In the genomic region with DNA sequence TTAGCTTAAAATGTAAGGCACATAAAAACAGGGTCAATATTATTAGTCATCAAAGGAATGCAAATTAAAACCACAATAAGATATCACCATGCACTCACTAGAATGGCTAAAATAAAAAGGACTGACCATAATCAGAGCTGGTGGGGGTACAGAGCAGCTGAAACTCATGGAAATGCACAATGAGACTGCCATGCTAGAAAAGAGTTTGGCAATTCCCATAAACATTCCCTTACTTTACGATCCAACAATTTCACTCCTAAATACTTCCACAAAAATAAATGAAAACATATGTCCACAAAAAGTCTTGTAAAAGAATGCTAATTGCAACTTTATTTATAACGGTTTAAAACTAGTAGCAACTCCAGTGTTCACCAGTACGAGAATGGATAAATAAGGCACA, we compare ENCODE assay signal across 24 cellular contexts.
"Had no signal": no experiment of that assay in that cellular context is flagged by ENCODE, and none has a peak within 500 bp of the region (broad histone marks: within the 10 kb centered on the region; RNA-seq: fewer than 3 reads in every experiment).

No MANE protein-coding gene starts in this region.

- H3K27ac ChIP-seq: heart left ventricle, neutrophil, pancreas, psoas muscle, right lobe of liver, tibial artery, VCaP had no signal

- H3K4me3 Mint-ChIP-seq: activated CD4-positive, alpha-beta T cell treated with anti-CD3 and anti-CD28 coated beads, Interleukin-2, amount 10 ng/mL, durations not matched to agents 7 days and 5 days; activated CD8-positive, alpha-beta T cell treated with anti-CD3 and anti-CD28 coated beads, Interleukin-2, amount 10 ng/mL, durations not matched to agents 7 days and 5 days; activated naive CD4-positive, alpha-beta T cell treated with anti-CD3 and anti-CD28 coated beads, Interleukin-2, amount 50 U/mL, for 24 hours; nephron; stimulated activated effector memory CD8-positive, alpha-beta T cell treated with anti-CD3 and anti-CD28 coated beads, Interleukin-12 subunit alpha, Interleukin-12 subunit beta, amount 100 ng/mL, for 72 hours; stimulated activated naive CD8-positive, alpha-beta T cell treated with anti-CD3 and anti-CD28 coated beads, Interleukin-15, amount 100 ng/mL, for 72 hours; T-helper 2 cell treated with Interferon-gamma antibody and Interleukin-4, amounts not matched to agents 5 μg/mL and 100 μg/mL, for 36 hours had no signal

- H3K4me1 ChIP-seq: heart left ventricle, pancreas, psoas muscle, right lobe of liver, tibial artery had no signal

- H3K27me3 Mint-ChIP-seq: activated CD4-positive, alpha-beta T cell treated with anti-CD3 and anti-CD28 coated beads, Interleukin-2, amount 10 ng/mL, durations not matched to agents 7 days and 5 days had no signal

- H3K4me1 Mint-ChIP-seq: activated CD4-positive, alpha-beta T cell treated with anti-CD3 and anti-CD28 coated beads, Interleukin-2, amount 10 ng/mL, durations not matched to agents 7 days and 5 days; activated naive CD4-positive, alpha-beta T cell treated with anti-CD3 and anti-CD28 coated beads, Interleukin-2, amount 50 U/mL, for 24 hours; nephron; stimulated activated effector memory CD8-positive, alpha-beta T cell treated with anti-CD3 and anti-CD28 coated beads, Interleukin-12 subunit alpha, Interleukin-12 subunit beta, amount 100 ng/mL, for 72 hours; stimulated activated naive CD8-positive, alpha-beta T cell treated with anti-CD3 and anti-CD28 coated beads, Interleukin-15, amount 100 ng/mL, for 72 hours had no signal

- H3K4me3 ChIP-seq: heart left ventricle, pancreas, psoas muscle, right lobe of liver, tibial artery had no signal

- H3K36me3 Mint-ChIP-seq: activated naive CD4-positive, alpha-beta T cell treated with anti-CD3 and anti-CD28 coated beads, Interleukin-2, amount 50 U/mL, for 24 hours; stimulated activated effector memory CD8-positive, alpha-beta T cell treated with anti-CD3 and anti-CD28 coated beads, Interleukin-12 subunit alpha, Interleukin-12 subunit beta, amount 100 ng/mL, for 72 hours had no signal

- H3K27ac Mint-ChIP-seq: activated CD4-positive, alpha-beta T cell treated with anti-CD3 and anti-CD28 coated beads, Interleukin-2, amount 10 ng/mL, durations not matched to agents 7 days and 5 days; activated CD8-positive, alpha-beta T cell treated with anti-CD3 and anti-CD28 coated beads, Interleukin-2, amount 10 ng/mL, durations not matched to agents 7 days and 5 days; activated naive CD4-positive, alpha-beta T cell treated with anti-CD3 and anti-CD28 coated beads, Interleukin-2, amount 50 U/mL, for 24 hours; nephron; stimulated activated effector memory CD8-positive, alpha-beta T cell treated with anti-CD3 and anti-CD28 coated beads, Interleukin-12 subunit alpha, Interleukin-12 subunit beta, amount 100 ng/mL, for 72 hours; stimulated activated naive CD8-positive, alpha-beta T cell treated with anti-CD3 and anti-CD28 coated beads, Interleukin-15, amount 100 ng/mL, for 72 hours; T-helper 2 cell treated with Interferon-gamma antibody and Interleukin-4, amounts not matched to agents 5 μg/mL and 100 μg/mL, for 36 hours had no signal

- FAIRE-seq: pancreas, small intestine had no signal

- DNase-seq: activated CD4-positive, alpha-beta T cell treated with anti-CD3 and anti-CD28 coated beads, Interleukin-2, amount 10 ng/mL, durations not matched to agents 7 days and 5 days; activated CD8-positive, alpha-beta T cell treated with anti-CD3 and anti-CD28 coated beads, Interleukin-2, amount 10 ng/mL, durations not matched to agents 7 days and 5 days; activated gamma-delta T cell treated with Interleukin-2 at 50 U/mL for 16 hours; activated T-cell treated with anti-CD3 and anti-CD28 coated beads, Interleukin-2, amount 50 U/mL, for 1 hour; aorta; central memory CD4-positive, alpha-beta T cell; dermis blood vessel endothelial cell; effector CD8-positive, alpha-beta T cell; heart left ventricle; left ventricle myocardium superior; pancreas; psoas muscle; right lobe of liver; small intestine; stimulated activated CD4-positive, alpha-beta T cell treated with anti-CD3 and anti-CD28 coated beads, Interleukin-2, amount 100 ng/mL, for 24 hours; stimulated activated naive CD8-positive, alpha-beta T cell treated with anti-CD3 and anti-CD28 coated beads, Interleukin-15, amount 100 ng/mL, for 72 hours; tibial artery had no signal

- H3K36me3 ChIP-seq: heart left ventricle, neutrophil, pancreas, right lobe of liver, tibial artery had no signal

- ATAC-seq: activated CD4-positive, CD25-positive, alpha-beta regulatory T cell treated with anti-CD3 and anti-CD28 coated beads, Interleukin-2, amount 50 U/mL, for 24 hours; activated CD8-positive, alpha-beta T cell treated with anti-CD3 and anti-CD28 coated beads, Interleukin-2, amount 10 ng/mL, durations not matched to agents 7 days and 5 days; heart left ventricle; left ventricle myocardium superior; pancreas; psoas muscle; right lobe of liver; stimulated activated effector memory CD8-positive, alpha-beta T cell treated with anti-CD3 and anti-CD28 coated beads, Interleukin-12 subunit alpha, Interleukin-12 subunit beta, amount 100 ng/mL, for 72 hours; stimulated activated naive CD8-positive, alpha-beta T cell treated with anti-CD3 and anti-CD28 coated beads, Interleukin-15, amount 100 ng/mL, for 72 hours had no signal

- H3K9me3 ChIP-seq: neutrophil, pancreas, psoas muscle, right lobe of liver, tibial artery had no signal

- H3K9me3 Mint-ChIP-seq: activated CD4-positive, alpha-beta T cell treated with anti-CD3 and anti-CD28 coated beads, Interleukin-2, amount 10 ng/mL, durations not matched to agents 7 days and 5 days; activated naive CD4-positive, alpha-beta T cell treated with anti-CD3 and anti-CD28 coated beads, Interleukin-2, amount 50 U/mL, for 24 hours; stimulated activated effector memory CD8-positive, alpha-beta T cell treated with anti-CD3 and anti-CD28 coated beads, Interleukin-12 subunit alpha, Interleukin-12 subunit beta, amount 100 ng/mL, for 72 hours; T-helper 2 cell treated with Interferon-gamma antibody and Interleukin-4, amounts not matched to agents 5 μg/mL and 100 μg/mL, for 36 hours had no signal

- H3K27me3 ChIP-seq: neutrophil, pancreas, right lobe of liver, tibial artery had no signal
